ENCODE assay signal across 19 cellular contexts in the genomic region with DNA sequence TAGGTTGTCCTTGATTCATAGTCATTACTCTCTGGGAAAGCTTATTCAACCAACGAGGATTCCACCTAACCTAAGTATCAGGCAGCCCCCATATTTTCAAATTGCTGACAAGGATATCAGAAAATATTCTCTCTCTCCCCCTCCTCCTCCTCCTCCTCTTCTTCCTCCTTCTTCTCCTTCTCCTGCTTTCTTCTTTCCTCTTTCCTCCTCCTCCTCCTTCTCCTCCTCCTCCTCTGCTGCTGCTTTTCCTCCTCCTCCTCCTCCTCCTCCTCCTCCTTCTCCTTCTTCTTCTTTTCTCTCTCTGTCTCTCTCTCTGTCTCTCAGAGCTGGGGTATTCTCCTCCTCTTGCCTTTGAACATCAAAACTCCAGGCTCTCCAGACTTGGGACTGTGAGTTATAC. TPM values are rescaled to one million over a fixed set of nuclear protein-coding genes. Genes with fewer than 3 reads are reported as not detected.
DNase-seq lines count a peak whose midpoint lies in the region; TF ChIP-seq lines count a peak whose summit lies in the region.
"Had no signal": no experiment of that assay in that cellular context is flagged by ENCODE, and none has a peak within 500 bp of the region (broad histone marks: within the 10 kb centered on the region; RNA-seq: fewer than 3 reads in every experiment).

No MANE protein-coding gene starts in this region.

- peaks cover 18% of the 10 kb centered on the region for H3K4me1 ChIP-seq in left ventricle myocardium inferior
- peaks cover 7 to 57% (median 39%) of the 10 kb centered on the region in 4 donors for H3K4me1 ChIP-seq in transverse colon

- H3K27me3 ChIP-seq in left ventricle myocardium inferior (ENCODE audit: low read depth) (peaks cover 37% of the 10 kb centered on the region), transverse colon (peaks cover 14% of the 10 kb centered on the region)

- intact Hi-C loops in cardiac septum (cut with DNase I) = loop anchor here (5.0 kb wide), 1 partner anchor 151 kb away; no protein-coding TSS in a partner anchor
- intact Hi-C loops in left ventricle myocardium inferior (cut with micrococcal nuclease) = loop anchor here (5.0 to 10.0 kb wide), 2 partner anchors 59 to 153 kb away; no protein-coding TSS in a partner anchor
- intact Hi-C loops in transverse colon (cut with DNase I; ENCODE audit: low total_unique reads) = no loop called here

- H3K4me3 ChIP-seq in left ventricle myocardium inferior = no peak overlapping the region
- no peak overlapping the region for H3K4me3 ChIP-seq in transverse colon
- H3K4me3 ChIP-seq: A549 had no signal

- no peak for TF ChIP-seq POLR2A in transverse colon (IDR thresholded peaks at IDR 0.05)

- no peak overlapping the region for H3K4me3 Mint-ChIP-seq in mesothelial cell of epicardium
- H3K4me3 Mint-ChIP-seq: CD4-positive, alpha-beta T cell had no signal

- H3K4me1 Mint-ChIP-seq in mesothelial cell of epicardium = peaks cover 60% of the 10 kb centered on the region

- H3K27me3 Mint-ChIP-seq in mesothelial cell of epicardium (ENCODE audit: low read depth) = peaks cover 10% of the 10 kb centered on the region

- no peak overlapping the region for H3K27ac ChIP-seq in left ventricle myocardium inferior (replicated peaks)
- no peak overlapping the region for H3K27ac ChIP-seq in transverse colon
- H3K27ac ChIP-seq: 22Rv1, A549, C4-2B had no signal

- H3K9me3 Mint-ChIP-seq in mesothelial cell of epicardium = no peaks in the 10 kb centered on the region
- H3K9me3 Mint-ChIP-seq: CD4-positive, alpha-beta T cell had no signal

- DNase-seq in cardiac septum (ENCODE audit: low spot score) (peak; percentile 3), left ventricle myocardium inferior (no peak), mesothelial cell of epicardium (ENCODE audit: low spot score in 2 of 2, unreplicated experiment in 2 of 2) (no peak), transverse colon (peak; percentile 1), NCI-H524 treated with DMSO at 0.1 percent for 48 hours (lab: John Stamatoyannopoulos, UW) (no peak), retina (no peak), NCI-H226 (no peak)
- DNase-seq: AML-193; CD4-positive, alpha-beta T cell; DMS153; DMS79; GDM1; GOT3; H7; IMR-90 had no signal

- no peak for TF ChIP-seq EP300 in transverse colon (IDR thresholded peaks at IDR 0.05; ENCODE audit: low read depth)

- no peaks in the 10 kb centered on the region for H3K9me3 ChIP-seq in left ventricle myocardium inferior (replicated peaks)
- no peaks in the 10 kb centered on the region for H3K9me3 ChIP-seq in transverse colon
- H3K9me3 ChIP-seq: A549 had no signal

- H3K27ac Mint-ChIP-seq in mesothelial cell of epicardium = peak overlapping the region; percentile 76
- H3K27ac Mint-ChIP-seq: CD4-positive, alpha-beta T cell had no signal

- H3K36me3 ChIP-seq in left ventricle myocardium inferior (no peaks in the 10 kb centered on the region), transverse colon (no peaks in the 10 kb centered on the region)

- 62 to 81% methylated on average over 1 of the region's 1 CpG for WGBS in transverse colon (ENCODE audit: low coverage in 1 of 2), 2 donors

- in situ Hi-C loops in transverse colon (cut with MboI; ENCODE audit: low pct_ligation_motif_present in 1 of 4, low pct_unique_long_range_greater_than_20kb in 1 of 4, low sequenced_read_pairs in 3 of 4) = no loop called here

- TF ChIP-seq CTCF in left ventricle myocardium inferior (IDR thresholded peaks at IDR 0.05; ENCODE audit: borderline replicate concordance) = no peak
- no peak for TF ChIP-seq CTCF in mesothelial cell of epicardium (IDR thresholded peaks at IDR 0.05; ENCODE audit: unreplicated experiment)
- no peak for TF ChIP-seq CTCF in transverse colon (IDR thresholded peaks at IDR 0.05)

- no peaks in the 10 kb centered on the region for H3K36me3 Mint-ChIP-seq in mesothelial cell of epicardium

RNA-seq across cellular contexts. Expression of a gene that starts 2.5 kb away (rescaled TPM):
- total RNA-seq in cardiac septum = not detected
- total RNA-seq in left ventricle myocardium inferior = 0.25 TPM
- total RNA-seq in mesothelial cell of epicardium = 75.8 to 77.5 TPM (median 76.9 TPM) in 3 replicates
- 100 to 1,000 TPM in 1 of 4 donors, 10 to 100 TPM in 3; 40.7 to 137 (median 81.3) TPM for total RNA-seq in transverse colon
- total RNA-seq: CD4-positive, alpha-beta T cell; IMR-90 had no signal

RNA-seq across cellular contexts. Expression of a gene that starts 6.1 kb away (rescaled TPM):
- total RNA-seq in cardiac septum (not detected), left ventricle myocardium inferior (not detected), mesothelial cell of epicardium (not detected in 3 replicates), transverse colon (under 1 TPM in 1 of 4 donors, not detected in 3; 0.64 TPM)
- total RNA-seq: CD4-positive, alpha-beta T cell; Daoy; H7 had no signal

RNA-seq across cellular contexts. Expression of a gene that starts 22.6 kb away (rescaled TPM):
- total RNA-seq in cardiac septum (103 TPM), left ventricle myocardium inferior (110 TPM), mesothelial cell of epicardium (41.6 to 46.2 TPM (median 44.6 TPM) in 3 replicates), transverse colon (100 to 1,000 TPM in 3 of 4 donors, 10 to 100 TPM in 1; 65.1 to 235 (median 168) TPM)

RNA-seq across cellular contexts. Expression of a gene that starts 48.0 kb away (rescaled TPM):
- 0.32 TPM for total RNA-seq in cardiac septum
- 1.1 TPM for total RNA-seq in left ventricle myocardium inferior
- total RNA-seq in mesothelial cell of epicardium = 0.18 to 0.20 TPM (median 0.20 TPM) in 3 replicates
- under 1 TPM in 1 of 4 donors, not detected in 3; 0.32 TPM for total RNA-seq in transverse colon

Comparison
In these comparisons a context has a peak if more than half of its experiments do, and no peak if none do; other contexts are left out.
1. DNase-seq: peak in cardiac septum (single experiment) and transverse colon (single experiment); none in left ventricle myocardium inferior (single experiment), mesothelial cell of epicardium (0 of 2), NCI-H524 treated with DMSO at 0.1 percent for 48 hours (single experiment), retina (single experiment) and NCI-H226 (single experiment).
2. RNA of a gene that starts 2.5 kb away (total RNA-seq): 40.7 to 137 TPM in transverse colon and 75.8 to 77.5 TPM in mesothelial cell of epicardium; 0.25 TPM in left ventricle myocardium inferior (single experiment) and not detected in cardiac septum (single experiment); every median in the first group is over 10 times any median in the second.